Comparison of ENCODE assay signal across 2 cellular contexts in the genomic region with DNA sequence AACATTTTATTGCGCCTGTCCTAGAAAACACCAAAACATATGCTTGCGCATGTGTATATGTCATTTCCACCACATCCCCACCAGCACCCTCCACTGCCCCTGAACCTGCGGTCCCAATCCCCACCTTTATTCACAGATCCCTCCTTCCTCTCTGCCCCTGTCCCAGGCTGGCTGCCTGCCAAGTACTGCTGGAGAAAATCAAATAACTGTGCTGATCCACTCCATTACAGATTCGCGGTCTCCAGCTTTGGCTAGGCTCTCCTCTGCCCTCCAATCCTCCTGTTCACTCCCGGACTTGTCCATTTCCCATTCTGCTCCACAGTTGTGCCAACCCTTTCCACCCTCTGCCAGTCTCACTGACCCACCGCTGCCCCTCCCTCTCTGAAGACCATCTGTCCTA.
TF ChIP-seq lines count a peak whose summit lies in the region.

No MANE protein-coding gene starts in this region.

TF ChIP-seq in SK-N-SH, 30 proteins besides CTCF, POLR2A, EP300 and RAD21 (continued from another document):
- TF ChIP-seq, protein P1, sequence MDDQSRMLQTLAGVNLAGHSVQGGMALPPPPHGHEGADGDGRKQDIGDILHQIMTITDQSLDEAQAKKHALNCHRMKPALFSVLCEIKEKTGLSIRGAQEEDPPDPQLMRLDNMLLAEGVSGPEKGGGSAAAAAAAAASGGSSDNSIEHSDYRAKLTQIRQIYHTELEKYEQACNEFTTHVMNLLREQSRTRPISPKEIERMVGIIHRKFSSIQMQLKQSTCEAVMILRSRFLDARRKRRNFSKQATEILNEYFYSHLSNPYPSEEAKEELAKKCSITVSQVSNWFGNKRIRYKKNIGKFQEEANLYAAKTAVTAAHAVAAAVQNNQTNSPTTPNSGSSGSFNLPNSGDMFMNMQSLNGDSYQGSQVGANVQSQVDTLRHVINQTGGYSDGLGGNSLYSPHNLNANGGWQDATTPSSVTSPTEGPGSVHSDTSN (IDR thresholded peaks at IDR 0.05): no peak
- no peak for TF ChIP-seq TEAD4 (IDR thresholded peaks at IDR 0.05; ENCODE audit: borderline replicate concordance, insufficient read depth)
- TF ChIP-seq RFX5 (IDR thresholded peaks at IDR 0.05; ENCODE audit: low read length): no peak
- TF ChIP-seq USF1 (IDR thresholded peaks at IDR 0.05; ENCODE audit: borderline replicate concordance, low read depth): no peak
- TF ChIP-seq, protein P2, sequence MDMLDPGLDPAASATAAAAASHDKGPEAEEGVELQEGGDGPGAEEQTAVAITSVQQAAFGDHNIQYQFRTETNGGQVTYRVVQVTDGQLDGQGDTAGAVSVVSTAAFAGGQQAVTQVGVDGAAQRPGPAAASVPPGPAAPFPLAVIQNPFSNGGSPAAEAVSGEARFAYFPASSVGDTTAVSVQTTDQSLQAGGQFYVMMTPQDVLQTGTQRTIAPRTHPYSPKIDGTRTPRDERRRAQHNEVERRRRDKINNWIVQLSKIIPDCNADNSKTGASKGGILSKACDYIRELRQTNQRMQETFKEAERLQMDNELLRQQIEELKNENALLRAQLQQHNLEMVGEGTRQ (IDR thresholded peaks at IDR 0.05; ENCODE audit: borderline replicate concordance, low read depth, low read length): no peak

TF ChIP-seq in SK-N-SH treated with all-trans-retinoic acid at 6 μM for 48 hours, 23 proteins besides CTCF, POLR2A, EP300 and RAD21 (continued from another document):
- TF ChIP-seq CSRNP3 (CRISPR knock-in tag; IDR thresholded peaks at IDR 0.05): no peak
- TF ChIP-seq SNAI2 (CRISPR knock-in tag; IDR thresholded peaks at IDR 0.05): no peak
- TF ChIP-seq ZNF70 (CRISPR knock-in tag; IDR thresholded peaks at IDR 0.05): no peak
